Comparison of ENCODE assay signal across 26 cellular contexts in genomic region chr2:100662866-100663265, GRCh38.
"Had no signal": no experiment of that assay in that cellular context is flagged by ENCODE, and none has a peak within 500 bp of the region (broad histone marks: within the 10 kb centered on the region; RNA-seq: fewer than 3 reads in every experiment).

No MANE protein-coding gene starts in this region.

- H3K4me3 ChIP-seq: colonic mucosa, dorsolateral prefrontal cortex, esophagus squamous epithelium, gastrocnemius medialis, heart right ventricle, left lung, lower lobe of right lung had no signal

- H3K27ac Mint-ChIP-seq: effector memory CD8-positive, alpha-beta T cell; endodermal cell; immature natural killer cell; memory B cell had no signal

- H3K27me3 ChIP-seq: colonic mucosa, dorsolateral prefrontal cortex, esophagus squamous epithelium, gastrocnemius medialis, left lung had no signal

- H3K36me3 Mint-ChIP-seq: immature natural killer cell; memory B cell; naive thymus-derived CD4-positive, alpha-beta T cell had no signal

- H3K9me3 Mint-ChIP-seq: effector memory CD8-positive, alpha-beta T cell; endodermal cell; memory B cell had no signal

- DNase-seq: colonic mucosa; dermis blood vessel endothelial cell; dorsolateral prefrontal cortex; effector CD8-positive, alpha-beta T cell; effector memory CD8-positive, alpha-beta T cell; endodermal cell; erythroblast; esophagus squamous epithelium; foreskin fibroblast; foreskin melanocyte; gastrocnemius medialis; glutamatergic neuron; head of caudate nucleus; heart right ventricle; hippocampal formation; immature natural killer cell; left cardiac atrium; left lung; left ventricle myocardium superior; lower lobe of right lung; mesendoderm; midbrain; naive thymus-derived CD4-positive, alpha-beta T cell had no signal

- H3K4me1 Mint-ChIP-seq: endodermal cell, immature natural killer cell, memory B cell had no signal

- ATAC-seq: effector memory CD8-positive, alpha-beta T cell; esophagus mucosa; gastrocnemius medialis; heart right ventricle; left cardiac atrium; left lung; left ventricle myocardium superior; lower lobe of right lung; naive thymus-derived CD4-positive, alpha-beta T cell had no signal

- H3K9me3 ChIP-seq: colonic mucosa, esophagus squamous epithelium, gastrocnemius medialis, heart right ventricle, left lung, lower lobe of right lung had no signal

- H3K4me3 Mint-ChIP-seq: effector memory CD8-positive, alpha-beta T cell; endodermal cell; immature natural killer cell; memory B cell; naive thymus-derived CD4-positive, alpha-beta T cell had no signal

- H3K4me1 ChIP-seq: colonic mucosa, esophagus squamous epithelium, gastrocnemius medialis, heart right ventricle, left lung, lower lobe of right lung had no signal

- H3K36me3 ChIP-seq: colonic mucosa, esophagus squamous epithelium, gastrocnemius medialis, heart right ventricle, left lung, lower lobe of right lung had no signal

- H3K27ac ChIP-seq: colonic mucosa, dorsolateral prefrontal cortex, epithelial cell of prostate, esophagus squamous epithelium, gastrocnemius medialis, heart right ventricle, left lung, lower lobe of right lung had no signal
